1 cellular context compared by ENCODE assay signal in the genomic region with DNA sequence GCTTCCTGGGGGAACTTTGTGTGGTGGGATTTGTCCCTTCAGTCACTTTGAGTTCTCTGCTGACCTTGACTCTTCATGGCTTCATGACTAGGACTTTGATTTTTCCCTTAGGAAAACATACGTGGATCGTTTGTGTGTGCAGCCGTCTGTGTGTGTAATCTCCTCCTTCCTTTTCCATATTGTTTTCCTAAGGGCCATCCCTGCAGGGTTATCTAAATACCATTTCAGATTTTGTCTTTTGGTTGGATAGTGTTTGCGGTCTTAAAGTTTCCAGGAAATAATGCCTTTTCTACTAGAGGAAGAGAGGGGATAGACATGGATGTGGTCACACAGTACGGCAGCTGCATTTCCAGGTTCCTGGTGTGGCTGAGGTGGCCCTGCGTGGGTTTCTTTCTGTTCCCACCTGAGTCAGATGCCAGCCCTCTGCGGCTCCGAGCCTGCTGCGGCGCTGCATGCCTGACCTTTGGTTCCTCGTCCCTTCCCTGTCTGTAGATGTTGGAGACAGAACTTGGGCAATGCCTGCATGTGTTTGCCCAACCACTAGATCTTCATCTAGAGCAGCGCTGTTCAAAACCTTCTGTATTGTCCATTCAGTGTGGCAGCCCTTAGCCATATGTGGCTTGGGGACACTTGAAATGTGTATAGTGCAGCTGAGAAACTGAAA.
TF ChIP-seq lines count a peak whose summit lies in the region.

No MANE protein-coding gene starts in this region.

TF ChIP-seq in HepG2, 621 proteins besides CTCF, POLR2A, EP300 and RAD21 (continued from another document):
- TF ChIP-seq KIAA2018 (CRISPR knock-in tag; IDR thresholded peaks at IDR 0.05; ENCODE audit: borderline replicate concordance) (no peak), ATAD3A (CRISPR knock-in tag; IDR thresholded peaks at IDR 0.05) (no peak), ELF1 (CRISPR knock-in tag; IDR thresholded peaks at IDR 0.05) (no peak; the same call in 1 of the 2 replicates), PAWR (CRISPR knock-in tag; IDR thresholded peaks at IDR 0.05; ENCODE audit: borderline replicate concordance) (no peak), KAT7 (CRISPR knock-in tag; IDR thresholded peaks at IDR 0.05; ENCODE audit: borderline replicate concordance) (no peak), MIER2 (CRISPR knock-in tag; IDR thresholded peaks at IDR 0.05) (no peak), ZNF20 (CRISPR knock-in tag; IDR thresholded peaks at IDR 0.05) (no peak), ZNF234 (CRISPR knock-in tag; conservative IDR thresholded peaks at IDR 0.05) (no peak), MXD1 (CRISPR knock-in tag; IDR thresholded peaks at IDR 0.05) (no peak), NPAS2 (CRISPR knock-in tag; IDR thresholded peaks at IDR 0.05; ENCODE audit: borderline replicate concordance) (no peak)
- TF ChIP-seq, protein P1, sequence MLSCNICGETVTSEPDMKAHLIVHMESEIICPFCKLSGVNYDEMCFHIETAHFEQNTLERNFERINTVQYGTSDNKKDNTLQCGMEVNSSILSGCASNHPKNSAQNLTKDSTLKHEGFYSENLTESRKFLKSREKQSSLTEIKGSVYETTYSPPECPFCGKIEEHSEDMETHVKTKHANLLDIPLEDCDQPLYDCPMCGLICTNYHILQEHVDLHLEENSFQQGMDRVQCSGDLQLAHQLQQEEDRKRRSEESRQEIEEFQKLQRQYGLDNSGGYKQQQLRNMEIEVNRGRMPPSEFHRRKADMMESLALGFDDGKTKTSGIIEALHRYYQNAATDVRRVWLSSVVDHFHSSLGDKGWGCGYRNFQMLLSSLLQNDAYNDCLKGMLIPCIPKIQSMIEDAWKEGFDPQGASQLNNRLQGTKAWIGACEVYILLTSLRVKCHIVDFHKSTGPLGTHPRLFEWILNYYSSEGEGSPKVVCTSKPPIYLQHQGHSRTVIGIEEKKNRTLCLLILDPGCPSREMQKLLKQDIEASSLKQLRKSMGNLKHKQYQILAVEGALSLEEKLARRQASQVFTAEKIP (CRISPR knock-in tag; IDR thresholded peaks at IDR 0.05; ENCODE audit: borderline replicate concordance), result no peak
- TF ChIP-seq, protein P2, sequence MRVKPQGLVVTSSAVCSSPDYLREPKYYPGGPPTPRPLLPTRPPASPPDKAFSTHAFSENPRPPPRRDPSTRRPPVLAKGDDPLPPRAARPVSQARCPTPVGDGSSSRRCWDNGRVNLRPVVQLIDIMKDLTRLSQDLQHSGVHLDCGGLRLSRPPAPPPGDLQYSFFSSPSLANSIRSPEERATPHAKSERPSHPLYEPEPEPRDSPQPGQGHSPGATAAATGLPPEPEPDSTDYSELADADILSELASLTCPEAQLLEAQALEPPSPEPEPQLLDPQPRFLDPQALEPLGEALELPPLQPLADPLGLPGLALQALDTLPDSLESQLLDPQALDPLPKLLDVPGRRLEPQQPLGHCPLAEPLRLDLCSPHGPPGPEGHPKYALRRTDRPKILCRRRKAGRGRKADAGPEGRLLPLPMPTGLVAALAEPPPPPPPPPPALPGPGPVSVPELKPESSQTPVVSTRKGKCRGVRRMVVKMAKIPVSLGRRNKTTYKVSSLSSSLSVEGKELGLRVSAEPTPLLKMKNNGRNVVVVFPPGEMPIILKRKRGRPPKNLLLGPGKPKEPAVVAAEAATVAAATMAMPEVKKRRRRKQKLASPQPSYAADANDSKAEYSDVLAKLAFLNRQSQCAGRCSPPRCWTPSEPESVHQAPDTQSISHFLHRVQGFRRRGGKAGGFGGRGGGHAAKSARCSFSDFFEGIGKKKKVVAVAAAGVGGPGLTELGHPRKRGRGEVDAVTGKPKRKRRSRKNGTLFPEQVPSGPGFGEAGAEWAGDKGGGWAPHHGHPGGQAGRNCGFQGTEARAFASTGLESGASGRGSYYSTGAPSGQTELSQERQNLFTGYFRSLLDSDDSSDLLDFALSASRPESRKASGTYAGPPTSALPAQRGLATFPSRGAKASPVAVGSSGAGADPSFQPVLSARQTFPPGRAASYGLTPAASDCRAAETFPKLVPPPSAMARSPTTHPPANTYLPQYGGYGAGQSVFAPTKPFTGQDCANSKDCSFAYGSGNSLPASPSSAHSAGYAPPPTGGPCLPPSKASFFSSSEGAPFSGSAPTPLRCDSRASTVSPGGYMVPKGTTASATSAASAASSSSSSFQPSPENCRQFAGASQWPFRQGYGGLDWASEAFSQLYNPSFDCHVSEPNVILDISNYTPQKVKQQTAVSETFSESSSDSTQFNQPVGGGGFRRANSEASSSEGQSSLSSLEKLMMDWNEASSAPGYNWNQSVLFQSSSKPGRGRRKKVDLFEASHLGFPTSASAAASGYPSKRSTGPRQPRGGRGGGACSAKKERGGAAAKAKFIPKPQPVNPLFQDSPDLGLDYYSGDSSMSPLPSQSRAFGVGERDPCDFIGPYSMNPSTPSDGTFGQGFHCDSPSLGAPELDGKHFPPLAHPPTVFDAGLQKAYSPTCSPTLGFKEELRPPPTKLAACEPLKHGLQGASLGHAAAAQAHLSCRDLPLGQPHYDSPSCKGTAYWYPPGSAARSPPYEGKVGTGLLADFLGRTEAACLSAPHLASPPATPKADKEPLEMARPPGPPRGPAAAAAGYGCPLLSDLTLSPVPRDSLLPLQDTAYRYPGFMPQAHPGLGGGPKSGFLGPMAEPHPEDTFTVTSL (CRISPR knock-in tag; IDR thresholded peaks at IDR 0.05; ENCODE audit: borderline replicate concordance), result 0 out of 2 replicates have a peak, but pooled peaks have one; percentile 40
